ENCODE assay signal across 8 cellular contexts in the genomic region with DNA sequence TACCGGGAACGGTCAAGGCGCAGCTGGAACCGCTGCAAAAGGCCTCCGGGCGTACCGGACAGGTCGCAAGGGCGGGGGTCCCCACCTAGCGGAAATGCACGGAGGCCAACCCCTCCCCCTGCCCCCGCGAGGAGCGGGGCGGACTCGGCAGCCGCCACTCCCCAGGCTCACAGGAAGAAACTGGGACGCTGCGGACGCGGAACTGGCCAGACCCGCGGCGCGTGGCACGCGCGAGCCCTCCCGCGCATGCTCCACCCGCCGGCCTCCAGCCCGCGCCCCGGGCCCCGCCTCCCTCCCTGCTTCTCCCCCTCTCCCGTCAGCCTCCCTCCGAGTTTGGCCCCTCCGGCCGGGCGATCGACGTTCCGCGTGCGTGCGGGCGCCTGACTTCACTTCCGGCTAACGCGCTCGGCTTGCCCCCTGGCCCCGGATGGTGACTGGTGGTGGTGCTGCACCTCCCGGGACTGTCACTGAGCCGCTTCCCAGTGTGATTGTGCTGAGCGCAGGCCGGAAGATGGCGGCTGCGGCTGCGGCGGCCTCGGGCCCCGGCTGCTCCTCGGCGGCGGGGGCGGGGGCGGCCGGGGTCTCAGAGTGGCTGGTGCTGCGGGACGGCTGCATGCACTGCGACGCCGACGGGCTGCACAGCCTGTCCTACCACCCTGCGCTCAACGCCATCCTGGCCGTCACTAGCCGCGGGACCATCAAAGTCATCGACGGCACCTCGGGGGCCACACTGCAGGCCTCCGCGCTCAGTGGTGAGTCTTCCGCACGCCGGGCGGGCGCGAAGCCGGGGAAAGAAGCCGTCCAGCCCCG. TPM values are rescaled to one million over a fixed set of nuclear protein-coding genes. Genes with fewer than 3 reads are reported as not detected.
A peak's percentile ranks its signal among the peaks of the same experiment; 100 is the strongest.
DNase-seq lines count a peak whose midpoint lies in the region; TF ChIP-seq lines count a peak whose summit lies in the region.

A gene with protein sequence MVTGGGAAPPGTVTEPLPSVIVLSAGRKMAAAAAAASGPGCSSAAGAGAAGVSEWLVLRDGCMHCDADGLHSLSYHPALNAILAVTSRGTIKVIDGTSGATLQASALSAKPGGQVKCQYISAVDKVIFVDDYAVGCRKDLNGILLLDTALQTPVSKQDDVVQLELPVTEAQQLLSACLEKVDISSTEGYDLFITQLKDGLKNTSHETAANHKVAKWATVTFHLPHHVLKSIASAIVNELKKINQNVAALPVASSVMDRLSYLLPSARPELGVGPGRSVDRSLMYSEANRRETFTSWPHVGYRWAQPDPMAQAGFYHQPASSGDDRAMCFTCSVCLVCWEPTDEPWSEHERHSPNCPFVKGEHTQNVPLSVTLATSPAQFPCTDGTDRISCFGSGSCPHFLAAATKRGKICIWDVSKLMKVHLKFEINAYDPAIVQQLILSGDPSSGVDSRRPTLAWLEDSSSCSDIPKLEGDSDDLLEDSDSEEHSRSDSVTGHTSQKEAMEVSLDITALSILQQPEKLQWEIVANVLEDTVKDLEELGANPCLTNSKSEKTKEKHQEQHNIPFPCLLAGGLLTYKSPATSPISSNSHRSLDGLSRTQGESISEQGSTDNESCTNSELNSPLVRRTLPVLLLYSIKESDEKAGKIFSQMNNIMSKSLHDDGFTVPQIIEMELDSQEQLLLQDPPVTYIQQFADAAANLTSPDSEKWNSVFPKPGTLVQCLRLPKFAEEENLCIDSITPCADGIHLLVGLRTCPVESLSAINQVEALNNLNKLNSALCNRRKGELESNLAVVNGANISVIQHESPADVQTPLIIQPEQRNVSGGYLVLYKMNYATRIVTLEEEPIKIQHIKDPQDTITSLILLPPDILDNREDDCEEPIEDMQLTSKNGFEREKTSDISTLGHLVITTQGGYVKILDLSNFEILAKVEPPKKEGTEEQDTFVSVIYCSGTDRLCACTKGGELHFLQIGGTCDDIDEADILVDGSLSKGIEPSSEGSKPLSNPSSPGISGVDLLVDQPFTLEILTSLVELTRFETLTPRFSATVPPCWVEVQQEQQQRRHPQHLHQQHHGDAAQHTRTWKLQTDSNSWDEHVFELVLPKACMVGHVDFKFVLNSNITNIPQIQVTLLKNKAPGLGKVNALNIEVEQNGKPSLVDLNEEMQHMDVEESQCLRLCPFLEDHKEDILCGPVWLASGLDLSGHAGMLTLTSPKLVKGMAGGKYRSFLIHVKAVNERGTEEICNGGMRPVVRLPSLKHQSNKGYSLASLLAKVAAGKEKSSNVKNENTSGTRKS (N-terminal part only) (plus strand): TSS at position 289 of the 810 bp plus-strand sequence. CDS start 139 bp downstream, at position 428.

- in situ Hi-C loops in SK-MEL-5 (cut with HindIII; ENCODE audit: low pct_unique_long_range_greater_than_20kb, low sequenced_read_pairs): no loop called here

- H3K4me3 Mint-ChIP-seq in HFFc6: peak within 1 kb of the TSS; percentile 94

- H3K27me3 Mint-ChIP-seq in HFFc6 (ENCODE audit: insufficient read depth): peaks cover 2% of the 10 kb centered on the region; the same call in 1 of the 2 replicates

- H3K9me3 ChIP-seq in neuron (ENCODE audit: low read length): no peaks in the 10 kb centered on the region

- peaks cover 51% of the 10 kb centered on the region for H3K4me1 Mint-ChIP-seq in HFFc6 (ENCODE audit: low read depth)

- peaks cover 13% of the 10 kb centered on the region for H3K4me1 ChIP-seq in neuron (ENCODE audit: insufficient read depth, low read length)

- peak within 1 kb of the TSS; percentile 95 for H3K27ac Mint-ChIP-seq in HFFc6

- peaks cover 21% of the 10 kb centered on the region for H3K36me3 Mint-ChIP-seq in HFFc6 (ENCODE audit: low read depth)

- H3K36me3 ChIP-seq in neuron (ENCODE audit: insufficient read depth, low read length): peaks cover 2% of the 10 kb centered on the region

- H2AFZ ChIP-seq in neuron (ENCODE audit: low read depth, low read length): peak within 1 kb of the TSS; percentile 80

- TF ChIP-seq CTCF in HFFc6 (IDR thresholded peaks at IDR 0.05): no peak

- H3K27me3 ChIP-seq in neuron (ENCODE audit: insufficient read depth, low read length): no peaks in the 10 kb centered on the region

- DNase-seq in GM04504 (ENCODE audit: low read depth) (peak; percentile 94), HFFc6 (peak; percentile 97), NAMALWA (ENCODE audit: low spot score) (peak; percentile 96), SK-MEL-5 (ENCODE audit: low read depth, low spot score) (peak; percentile 99), foreskin melanocyte (peak; percentile 97), stromal cell of bone marrow (ENCODE audit: low read depth) (peak; percentile 95)
- peak; percentile 96 for DNase-seq in activated naive CD4-positive, alpha-beta T cell treated with Interleukin-2 at 50 U/mL for 16 hours

- H3K9me3 Mint-ChIP-seq in HFFc6: no peaks in the 10 kb centered on the region

- peak within 1 kb of the TSS; percentile 84 for H3K4me3 ChIP-seq in neuron (ENCODE audit: low read length)

RNA-seq across cellular contexts. Expression of the gene that starts here (rescaled TPM):
- total RNA-seq in HFFc6 (2021; fragmentation: NEBNext Ultra II Directional; extraction: Animal tissue kit (Norgen Biotek cat#: 25700)): 10 to 100 TPM; 54.1 to 72.2 (median 57.7) TPM
- total RNA-seq in SK-MEL-5 (2014; rRNA removed; shearing (Covaris generic)): 86.9 and 88.3 TPM in 2 replicates
- 36.4 and 49.3 TPM in 2 replicates for polyA plus RNA-seq in SK-MEL-5 (2015; cell fraction: cytosol; rRNA removed)
- 106 and 109 TPM in 2 replicates for polyA plus RNA-seq in SK-MEL-5 (2015; cell fraction: nucleus; rRNA removed)

Comparison
In these comparisons a context has a peak if more than half of its experiments do, and no peak if none do; other contexts are left out.
1. Peak in every context shown above with its lines: DNase-seq and H3K4me3 ChIP-seq.